In the genomic region with DNA sequence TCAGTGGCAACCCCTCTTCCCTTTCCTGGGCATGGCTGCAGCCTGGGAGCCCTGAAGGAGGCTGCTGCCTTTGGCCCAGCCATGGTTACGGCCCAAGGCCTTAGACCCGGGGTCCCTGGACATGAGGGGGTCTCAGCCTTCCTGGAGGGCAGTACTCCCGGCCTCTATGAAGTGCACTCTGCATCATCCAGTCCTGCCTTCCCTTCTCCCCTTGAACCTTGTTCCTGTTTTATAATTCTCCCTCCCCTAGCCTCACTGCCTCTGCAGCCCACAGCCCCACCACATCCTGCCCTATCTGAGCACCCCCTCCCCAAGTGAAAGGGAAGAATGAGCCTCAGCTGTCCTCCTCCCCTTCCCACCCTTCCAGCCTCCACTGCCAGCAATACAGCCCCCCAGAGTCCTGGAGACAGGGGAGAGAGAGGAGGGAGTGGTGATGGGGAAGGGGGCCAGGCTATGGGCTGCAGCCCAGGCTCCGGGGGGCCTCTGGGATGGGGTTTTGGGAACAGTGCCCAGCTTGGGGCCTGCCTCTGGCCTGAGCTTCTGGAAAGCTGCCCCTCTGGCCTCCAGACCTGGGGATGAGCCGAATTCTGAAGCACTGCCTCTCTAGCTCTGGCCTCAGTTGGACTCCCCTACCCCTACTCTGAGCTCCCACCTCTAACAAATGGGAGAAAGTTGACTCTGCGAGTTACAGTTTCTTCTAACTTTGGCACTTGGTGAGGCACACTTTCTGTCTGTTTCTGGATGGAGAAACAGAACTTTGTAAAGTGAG, we compare ENCODE assay signal across 9 cellular contexts. TPM values are rescaled to one million over a fixed set of nuclear protein-coding genes. Genes with fewer than 3 reads are reported as not detected.
DNase-seq lines count a peak whose midpoint lies in the region; ATAC-seq and TF ChIP-seq lines count a peak whose summit lies in the region.
"Had no signal": no experiment of that assay in that cellular context is flagged by ENCODE, and none has a peak within 500 bp of the region (broad histone marks: within the 10 kb centered on the region; RNA-seq: fewer than 3 reads in every experiment).

No MANE protein-coding gene starts in this region.

- dilution Hi-C loops in mammary epithelial cell (cut with HindIII; ENCODE audit: low sequenced_read_pairs): no loop called here

- H3K4me2 ChIP-seq in mammary epithelial cell (ENCODE audit: insufficient read depth, low read depth, low read length): no peak overlapping the region

- H3K36me3 Mint-ChIP-seq in naive thymus-derived CD4-positive, alpha-beta T cell: peaks cover 27 to 77% (median 61%) of the 10 kb centered on the region in 5 donors

- in situ Hi-C loops in mammary epithelial cell (cut with MboI; ENCODE audit: low sequenced_read_pairs in 2 of 2): no loop called here

- H3K27me3 ChIP-seq in breast epithelium (no peaks in the 10 kb centered on the region), mammary epithelial cell (ENCODE audit: insufficient read depth, low read length) (no peaks in the 10 kb centered on the region), aorta (ENCODE audit: control insufficient read depth in 1 of 2, insufficient read depth in 2 of 2, low read length in 1 of 2) (no peaks in the 10 kb centered on the region)
- no peaks in the 10 kb centered on the region for H3K27me3 ChIP-seq in naive thymus-derived CD4-positive, alpha-beta T cell (ENCODE audit: control insufficient read depth in 2 of 2, insufficient read depth in 2 of 2, low read length in 2 of 2)

- no peaks in the 10 kb centered on the region for H3K79me2 ChIP-seq in mammary epithelial cell (ENCODE audit: insufficient read depth, low read length)

- peaks cover 53 to 92% (median 80%) of the 10 kb centered on the region in 7 donors for H3K4me1 Mint-ChIP-seq in naive thymus-derived CD4-positive, alpha-beta T cell

- CTCF ChIA-PET in mammary epithelial cell (lab: Charles Lee; ENCODE audit: low non-redundant PET): no interaction called here
- CTCF ChIA-PET in naive thymus-derived CD4-positive, alpha-beta T cell (lab: Charles Lee): interaction anchor here (1.1 to 16.3 kb wide), 5 partner anchors 10 to 198 kb away, joined by 5 to 425 read pairs (median 19); no protein-coding TSS in a partner anchor

- H3K4me3 ChIP-seq in breast epithelium (peak overlapping the region in 2 of 3 donors; percentile 23 to 61), mammary epithelial cell (replicated peaks in 1 of 3; ENCODE audit: insufficient read depth in 1 of 3, low read depth in 2 of 3, low read length in 3 of 3) (no peak overlapping the region), coronary artery (peak overlapping the region; percentile 12), aorta (ENCODE audit: low read length in 2 of 2) (no peak overlapping the region)
- H3K4me3 ChIP-seq in naive thymus-derived CD4-positive, alpha-beta T cell (ENCODE audit: low read length): no peak overlapping the region

- no peak for TF ChIP-seq CTCF in breast epithelium (IDR thresholded peaks at IDR 0.05)
- TF ChIP-seq CTCF in mammary epithelial cell (conservative IDR thresholded peaks at IDR 0.05 in 1 of 2, IDR thresholded peaks at IDR 0.05 in 1 of 2; ENCODE audit: extremely low read depth in 1 of 2, insufficient read depth in 1 of 2, low read depth in 1 of 2, low read length in 2 of 2): no peak
- TF ChIP-seq CTCF in coronary artery (IDR thresholded peaks at IDR 0.05): no peak

- H3K4me3 Mint-ChIP-seq in naive thymus-derived CD4-positive, alpha-beta T cell: peak overlapping the region; percentile 70 to 100 (median 98)

- H4K20me1 ChIP-seq in mammary epithelial cell (ENCODE audit: insufficient read depth, low read length): no peaks in the 10 kb centered on the region

- BruUV-seq in mammary epithelial cell (replicated peaks; lab: Mats Ljungman, UMichigan): no TSS peak

- no peak for TF ChIP-seq POLR2A in breast epithelium (IDR thresholded peaks at IDR 0.05)

- H3K9ac ChIP-seq in mammary epithelial cell (ENCODE audit: insufficient read depth, low read length): no peak overlapping the region

- H3K36me3 ChIP-seq in breast epithelium (no peaks in the 10 kb centered on the region), mammary epithelial cell (ENCODE audit: insufficient read depth, low read length) (no peaks in the 10 kb centered on the region), aorta (ENCODE audit: control insufficient read depth in 1 of 2, insufficient read depth in 2 of 2, low read length in 1 of 2) (no peaks in the 10 kb centered on the region)
- peaks cover 11 to 91% (median 65%) of the 10 kb centered on the region in 3 experiments for H3K36me3 ChIP-seq in naive thymus-derived CD4-positive, alpha-beta T cell (ENCODE audit: control insufficient read depth in 2 of 3, insufficient read depth in 3 of 3, low read length in 3 of 3)

- no peak for DNase-seq in breast epithelium (ENCODE audit: low spot score in 2 of 2)
- no peak for DNase-seq in mammary epithelial cell
- DNase-seq in coronary artery (ENCODE audit: low spot score): peak; percentile 69
- peak in 2 of 9 donors; percentile 12 to 25 for DNase-seq in naive thymus-derived CD4-positive, alpha-beta T cell
- DNase-seq in aorta: peak; percentile 51 to 78
- no peak for DNase-seq in NCI-H1417 treated with DMSO at 0.1 percent for 48 hours (lab: John Stamatoyannopoulos, UW)
- DNase-seq: NCI-H2029 treated with DMSO at 0.1 percent for 48 hours had no signal

- ATAC-seq in naive thymus-derived CD4-positive, alpha-beta T cell: no peak
- ATAC-seq in aorta (ENCODE audit: low FRiP score) (no peak), HG03565 (IDR thresholded peaks at IDR 0.05; ENCODE audit: unreplicated experiment) (no peak), HG03135 (IDR thresholded peaks at IDR 0.05; ENCODE audit: unreplicated experiment) (no peak)

- H3K9me3 Mint-ChIP-seq in naive thymus-derived CD4-positive, alpha-beta T cell: peaks cover 0 to 4% (median 0%) of the 10 kb centered on the region in 11 donors

- peaks cover 13 to 32% of the 10 kb centered on the region in 2 donors for H3K4me1 ChIP-seq in breast epithelium
- H3K4me1 ChIP-seq in mammary epithelial cell (ENCODE audit: insufficient read depth, low read length): peaks cover 22% of the 10 kb centered on the region
- peaks cover 56 to 74% of the 10 kb centered on the region in 2 donors for H3K4me1 ChIP-seq in naive thymus-derived CD4-positive, alpha-beta T cell (ENCODE audit: control insufficient read depth in 2 of 2, insufficient read depth in 2 of 2, low read length in 2 of 2)
- no peaks in the 10 kb centered on the region for H3K4me1 ChIP-seq in aorta (ENCODE audit: control insufficient read depth in 1 of 2, insufficient read depth in 2 of 2, low read length in 2 of 2)

- 60% methylated on average over 6 of the region's 6 CpGs for WGBS in mammary epithelial cell (ENCODE audit: low coverage, missing lambda C conversion rate)
- WGBS in aorta, 2 donors: 77 to 80% methylated on average over 6 of the region's 6 CpGs

- H3K27ac ChIP-seq in breast epithelium (peak overlapping the region; percentile 97), mammary epithelial cell (ENCODE audit: insufficient read depth, low read depth, low read length) (no peak overlapping the region), coronary artery (peak overlapping the region in 1 of 2 donors; percentile 70), aorta (ENCODE audit: low read depth in 1 of 2, low read length in 2 of 2) (no peak overlapping the region)
- peak overlapping the region; percentile 99 for H3K27ac ChIP-seq in naive thymus-derived CD4-positive, alpha-beta T cell (ENCODE audit: low read depth, low read length)

- no peaks in the 10 kb centered on the region for H3K9me3 ChIP-seq in breast epithelium
- no peaks in the 10 kb centered on the region for H3K9me3 ChIP-seq in mammary epithelial cell (replicated peaks; ENCODE audit: insufficient read depth, low read length)
- no peaks in the 10 kb centered on the region for H3K9me3 ChIP-seq in naive thymus-derived CD4-positive, alpha-beta T cell (ENCODE audit: control insufficient read depth in 2 of 3, low read length in 3 of 3)
- H3K9me3 ChIP-seq in aorta (ENCODE audit: control insufficient read depth, low read length): no peaks in the 10 kb centered on the region

- intact Hi-C loops in breast epithelium (cut with DNase I; ENCODE audit: low total_unique reads): no loop called here
- intact Hi-C loops in mammary epithelial cell (cut with micrococcal nuclease): no loop called here
- intact Hi-C loops in naive thymus-derived CD4-positive, alpha-beta T cell (cut with micrococcal nuclease): loop anchor here in 1 of 2 donors (2.0 kb wide), 1 partner anchor 17 kb away; no protein-coding TSS in a partner anchor
- intact Hi-C loops in aorta (cut with DNase I): no loop called here

- POLR2A ChIA-PET in naive thymus-derived CD4-positive, alpha-beta T cell (lab: Charles Lee): interaction anchor here (0.6 to 45.4 kb wide), 14 partner anchors 5 to 1105 kb away, joined by 3 to 2132 read pairs (median 5); partner anchors contain the start of genes CCR7, IGFBP4 and TOP2A

- H2AFZ ChIP-seq in mammary epithelial cell (ENCODE audit: low read depth, low read length): no peak overlapping the region

- no peaks in the 10 kb centered on the region for H3K27me3 Mint-ChIP-seq in naive thymus-derived CD4-positive, alpha-beta T cell

- peak overlapping the region; percentile 89 to 100 (median 100) for H3K27ac Mint-ChIP-seq in naive thymus-derived CD4-positive, alpha-beta T cell

RNA-seq across cellular contexts. Expression of gene CCR7, which starts 7.6 kb away (rescaled TPM):
- total RNA-seq in breast epithelium (1 to 10 TPM in 1 of 3 donors, under 1 TPM in 2; 0.16 to 1.0 (median 0.33) TPM), mammary epithelial cell (under 1 TPM in 1 of 2 donors, not detected in 1; 0.17 TPM), aorta (under 1 TPM; 0.62 to 0.84 TPM)
- polyA plus RNA-seq in mammary epithelial cell (0.20 TPM), aorta (under 1 TPM; 0.08 to 0.13 TPM)
- not detected for polyA minus RNA-seq in mammary epithelial cell
- total RNA-seq in naive thymus-derived CD4-positive, alpha-beta T cell: 100 to 1,000 TPM; 153 to 675 (median 262) TPM
- polyA plus RNA-seq in naive thymus-derived CD4-positive, alpha-beta T cell: 1,000 to 10,000 TPM; 1,350 to 2,301 TPM

RNA-seq across cellular contexts. Expression of gene TNS4, which starts 56.3 kb away (rescaled TPM):
- total RNA-seq in breast epithelium (10 to 100 TPM in 2 of 3 donors, not detected in 1; 30.5 to 52.2 TPM), mammary epithelial cell (100 to 1,000 TPM; 170 to 608 TPM), aorta (under 1 TPM in 1 of 2 donors, not detected in 1; 0.39 TPM)
- polyA plus RNA-seq in mammary epithelial cell (120 TPM), aorta (under 1 TPM in 1 of 2 donors, not detected in 1; 0.05 TPM)
- polyA minus RNA-seq in mammary epithelial cell: 1,186 TPM
- total RNA-seq in naive thymus-derived CD4-positive, alpha-beta T cell: 10 to 100 TPM in 1 of 5 experiments, 1 to 10 TPM in 2, not detected in 2; 1.2 to 10.3 (median 1.3) TPM
- polyA plus RNA-seq in naive thymus-derived CD4-positive, alpha-beta T cell: not detected

Comparison
In these comparisons a context has a peak if more than half of its experiments do, and no peak if none do; other contexts are left out.
1. H3K27ac ChIP-seq: peak in breast epithelium (2 of 2) and naive thymus-derived CD4-positive, alpha-beta T cell (single experiment); none in mammary epithelial cell (single experiment) and aorta (0 of 2).
2. H3K4me3 ChIP-seq: peak in breast epithelium (2 of 3) and coronary artery (single experiment); none in mammary epithelial cell (0 of 3), naive thymus-derived CD4-positive, alpha-beta T cell (single experiment) and aorta (0 of 2).
3. DNase-seq: peak in coronary artery (single experiment) and aorta (2 of 2); none in breast epithelium (0 of 2), mammary epithelial cell (single experiment) and NCI-H1417 treated with DMSO at 0.1 percent for 48 hours (single experiment).
4. RNA of gene CCR7, which starts 7.6 kb away (total RNA-seq): 153 to 675 TPM in naive thymus-derived CD4-positive, alpha-beta T cell; 0.62 to 0.84 TPM in aorta, 0.16 to 1.0 TPM in breast epithelium and 0.17 TPM in mammary epithelial cell; every median in the first group is over 10 times any median in the second.